ENCODE assay signal across 9 cellular contexts in the genomic region with DNA sequence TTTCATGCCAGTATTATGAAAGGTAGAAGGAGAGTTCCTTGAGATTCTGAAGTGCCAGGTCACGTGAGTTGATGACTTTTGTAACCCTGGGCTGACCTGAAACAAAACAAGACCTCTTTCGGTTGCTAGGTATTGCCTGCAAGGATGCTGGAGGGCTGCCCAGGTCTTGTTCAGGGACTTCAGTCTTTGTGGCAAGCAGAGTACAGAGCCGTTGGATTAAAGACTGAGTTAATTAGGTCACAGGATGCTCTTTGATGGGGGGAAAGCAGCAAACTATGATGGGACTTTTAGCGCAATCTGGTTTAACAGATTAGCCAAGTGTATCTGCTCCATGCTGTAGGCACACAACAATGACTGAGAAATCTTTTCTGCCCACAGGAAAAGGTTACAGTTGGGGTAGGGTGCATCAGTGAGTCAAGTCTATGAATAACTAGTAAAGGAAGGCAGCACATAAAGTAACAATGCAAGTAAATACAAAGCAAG. TPM values are rescaled to one million over a fixed set of nuclear protein-coding genes. Genes with fewer than 3 reads are reported as not detected.
DNase-seq lines count a peak whose midpoint lies in the region; ATAC-seq and TF ChIP-seq lines count a peak whose summit lies in the region.
"Had no signal": no experiment of that assay in that cellular context is flagged by ENCODE, and none has a peak within 500 bp of the region (broad histone marks: within the 10 kb centered on the region; RNA-seq: fewer than 3 reads in every experiment).

No MANE protein-coding gene starts in this region.

- no peaks in the 10 kb centered on the region for H3K36me3 ChIP-seq in mammary epithelial cell (ENCODE audit: insufficient read depth, low read length)
- H3K36me3 ChIP-seq in psoas muscle (ENCODE audit: insufficient read depth in 1 of 2, low read depth in 1 of 2) = no peaks in the 10 kb centered on the region
- no peaks in the 10 kb centered on the region for H3K36me3 ChIP-seq in sigmoid colon
- H3K36me3 ChIP-seq: thoracic aorta had no signal

- in situ Hi-C loops in mammary epithelial cell (cut with MboI; ENCODE audit: low sequenced_read_pairs in 2 of 2) = no loop called here

- no peaks in the 10 kb centered on the region for H4K20me1 ChIP-seq in mammary epithelial cell (ENCODE audit: insufficient read depth, low read length)

- H3K4me3 ChIP-seq in mammary epithelial cell (replicated peaks in 1 of 3; ENCODE audit: insufficient read depth in 1 of 3, low read depth in 2 of 3, low read length in 3 of 3) (no peak overlapping the region), psoas muscle (no peak overlapping the region), sigmoid colon (no peak overlapping the region)
- H3K4me3 ChIP-seq: thoracic aorta had no signal

- no peaks in the 10 kb centered on the region for H3K27me3 ChIP-seq in mammary epithelial cell (ENCODE audit: insufficient read depth, low read length)
- no peaks in the 10 kb centered on the region for H3K27me3 ChIP-seq in psoas muscle (ENCODE audit: insufficient read depth in 3 of 3, low read length in 2 of 3)
- H3K27me3 ChIP-seq in sigmoid colon = no peaks in the 10 kb centered on the region

- 7% methylated on average over 4 of the region's 4 CpGs for WGBS in mammary epithelial cell (ENCODE audit: low coverage, missing lambda C conversion rate)
- WGBS in psoas muscle, 3 donors = 61 to 69% (median 65%) methylated on average over 4 of the region's 4 CpGs
- 50 to 63% methylated on average over 4 of the region's 4 CpGs for WGBS in sigmoid colon, 2 donors

- DNase-seq in NCI-H2029 treated with DMSO at 0.1 percent for 48 hours (lab: John Stamatoyannopoulos, UW) (peak; percentile 29), NCI-H2029 (lab: John Stamatoyannopoulos, UW) (no peak), T-helper 9 cell (peak; percentile 64), mammary epithelial cell (peak; percentile 77), psoas muscle (no peak), sigmoid colon (no peak)
- DNase-seq in stimulated activated CD8-positive, alpha-beta memory T cell treated with anti-CD3 and anti-CD28 coated beads, Interleukin-2, amount 100 ng/mL, for 1 hour (ENCODE audit: low read depth in 2 of 2) = peak; percentile 25 to 37

- no peak for ATAC-seq in GM18519 (IDR thresholded peaks at IDR 0.05; ENCODE audit: low FRiP score, unreplicated experiment)
- no peak for ATAC-seq in psoas muscle

- H3K9me3 ChIP-seq in mammary epithelial cell (replicated peaks; ENCODE audit: insufficient read depth, low read length) (no peaks in the 10 kb centered on the region), psoas muscle (no peaks in the 10 kb centered on the region), sigmoid colon (no peaks in the 10 kb centered on the region)
- H3K9me3 ChIP-seq: thoracic aorta had no signal

- TF ChIP-seq CTCF in mammary epithelial cell (conservative IDR thresholded peaks at IDR 0.05 in 1 of 2, IDR thresholded peaks at IDR 0.05 in 1 of 2; ENCODE audit: extremely low read depth in 1 of 2, insufficient read depth in 1 of 2, low read depth in 1 of 2, low read length in 2 of 2) = no peak
- no peak for TF ChIP-seq CTCF in psoas muscle (IDR thresholded peaks at IDR 0.05)
- TF ChIP-seq CTCF in sigmoid colon (IDR thresholded peaks at IDR 0.05) = no peak

- CTCF ChIA-PET in mammary epithelial cell (lab: Charles Lee; ENCODE audit: low non-redundant PET) = no interaction called here

- H3K4me2 ChIP-seq in mammary epithelial cell (ENCODE audit: insufficient read depth, low read depth, low read length) = peak overlapping the region; percentile 63

- TF ChIP-seq EP300 in sigmoid colon (IDR thresholded peaks at IDR 0.05) = no peak

- dilution Hi-C loops in mammary epithelial cell (cut with HindIII; ENCODE audit: low sequenced_read_pairs) = no loop called here

- H3K27ac ChIP-seq in mammary epithelial cell (ENCODE audit: insufficient read depth, low read depth, low read length) (peak overlapping the region; percentile 76), psoas muscle (no peak overlapping the region), sigmoid colon (peak overlapping the region in 1 of 4 donors; percentile 91)
- H3K27ac ChIP-seq: thoracic aorta had no signal

- peak overlapping the region; percentile 60 for H2AFZ ChIP-seq in mammary epithelial cell (ENCODE audit: low read depth, low read length)

- H3K79me2 ChIP-seq in mammary epithelial cell (ENCODE audit: insufficient read depth, low read length) = no peaks in the 10 kb centered on the region

- H3K4me1 ChIP-seq in mammary epithelial cell (ENCODE audit: insufficient read depth, low read length) = peaks cover 34% of the 10 kb centered on the region
- H3K4me1 ChIP-seq in psoas muscle = peaks cover 8% of the 10 kb centered on the region
- peaks cover 0 to 16% (median 4%) of the 10 kb centered on the region in 4 donors for H3K4me1 ChIP-seq in sigmoid colon

- intact Hi-C loops in mammary epithelial cell (cut with micrococcal nuclease) = no loop called here
- intact Hi-C loops in psoas muscle (cut with DNase I) = no loop called here
- intact Hi-C loops in sigmoid colon (cut with DNase I) = no loop called here

- peak overlapping the region; percentile 28 for H3K9ac ChIP-seq in mammary epithelial cell (ENCODE audit: insufficient read depth, low read length)

- BruUV-seq in mammary epithelial cell (replicated peaks; lab: Mats Ljungman, UMichigan) = no TSS peak

- no peak for TF ChIP-seq POLR2A in sigmoid colon (IDR thresholded peaks at IDR 0.05)

RNA-seq across cellular contexts. Expression of gene ELOVL5, which starts 12.8 kb away (rescaled TPM):
- total RNA-seq in mammary epithelial cell = 10 to 100 TPM; 50.8 to 71.1 TPM
- 56.2 TPM for polyA plus RNA-seq in mammary epithelial cell
- polyA minus RNA-seq in mammary epithelial cell = 132 TPM
- total RNA-seq in psoas muscle = 10 to 100 TPM in 1 of 4 donors, 1 to 10 TPM in 3; 5.7 to 14.4 (median 8.7) TPM
- polyA plus RNA-seq in psoas muscle = 1 to 10 TPM; 4.8 to 9.2 (median 5.8) TPM
- 10 to 100 TPM; 54.3 to 73.8 (median 70.4) TPM for total RNA-seq in sigmoid colon
- 10 to 100 TPM in 1 of 3 donors, 1 to 10 TPM in 2; 7.2 to 51.6 (median 9.6) TPM for polyA plus RNA-seq in sigmoid colon

Comparison
In these comparisons a context has a peak if more than half of its experiments do, and no peak if none do; other contexts are left out.
1. DNase-seq: peak in NCI-H2029 treated with DMSO at 0.1 percent for 48 hours (single experiment), T-helper 9 cell (single experiment), mammary epithelial cell (single experiment) and stimulated activated CD8-positive, alpha-beta memory T cell treated with anti-CD3 and anti-CD28 coated beads, Interleukin-2, amount 100 ng/mL, for 1 hour (2 of 2); none in NCI-H2029 (single experiment), psoas muscle (0 of 2) and sigmoid colon (single experiment).